In genomic region chr10:101956898-101957297, GRCh38 we compare ENCODE assay signal across 27 cellular contexts.
"Had no signal": no experiment of that assay in that cellular context is flagged by ENCODE, and none has a peak within 500 bp of the region (broad histone marks: within the 10 kb centered on the region; RNA-seq: fewer than 3 reads in every experiment).

No MANE protein-coding gene starts in this region.

- ATAC-seq: left colon; lower lobe of right lung; natural killer cell; right cardiac atrium; sciatic nerve; stimulated activated naive B cell treated with anti-CD40 and anti-IgM and Interleukin-4, amounts not matched to agents 10 μg/mL and 1 μg/mL and 100 μg/mL, for 72 hours; stimulated activated naive CD8-positive, alpha-beta T cell treated with anti-CD3 and anti-CD28 coated beads, Interleukin-15, Interleukin-2, amounts not matched to agents 100 U/mL and 50 U/mL, for 24 hours had no signal

- DNase-seq: hippocampal formation; immature natural killer cell; kidney; left colon; left lung; lower lobe of right lung; mammary epithelial cell; mesendoderm; naive B cell; natural killer cell; nephron progenitor cell; ovary; retina; right cardiac atrium; spleen; stimulated activated CD4-positive, alpha-beta T cell treated with anti-CD3 and anti-CD28 coated beads, Interleukin-4, amount 100 ng/mL, for 24 hours; stimulated activated naive B cell treated with anti-CD40 and anti-IgM and Interleukin-4, amounts not matched to agents 10 μg/mL and 1 μg/mL and 100 μg/mL, for 72 hours; stimulated activated naive CD8-positive, alpha-beta T cell treated with anti-CD3 and anti-CD28 coated beads, Interleukin-15, Interleukin-2, amounts not matched to agents 100 U/mL and 50 U/mL, for 24 hours; stomach; testis; thyroid gland; transverse colon; upper lobe of left lung had no signal

- H3K4me3 Mint-ChIP-seq: immature natural killer cell; mesothelial cell of epicardium; naive B cell; natural killer cell; nephron progenitor cell; stimulated activated naive B cell treated with anti-CD40 and anti-IgM and Interleukin-4, amounts not matched to agents 10 μg/mL and 1 μg/mL and 100 μg/mL, for 72 hours had no signal

- FAIRE-seq: islet of Langerhans, kidney had no signal

- H3K27ac Mint-ChIP-seq: mesothelial cell of epicardium, natural killer cell, nephron progenitor cell, progenitor cell of endocrine pancreas had no signal

- H3K4me1 Mint-ChIP-seq: mesothelial cell of epicardium had no signal

- H3K27me3 Mint-ChIP-seq: naive B cell; progenitor cell of endocrine pancreas; stimulated activated naive B cell treated with anti-CD40 and anti-IgM and Interleukin-4, amounts not matched to agents 10 μg/mL and 1 μg/mL and 100 μg/mL, for 72 hours had no signal

- H3K9me3 Mint-ChIP-seq: immature natural killer cell, natural killer cell had no signal
